12 cellular contexts compared by ENCODE assay signal in the genomic region with DNA sequence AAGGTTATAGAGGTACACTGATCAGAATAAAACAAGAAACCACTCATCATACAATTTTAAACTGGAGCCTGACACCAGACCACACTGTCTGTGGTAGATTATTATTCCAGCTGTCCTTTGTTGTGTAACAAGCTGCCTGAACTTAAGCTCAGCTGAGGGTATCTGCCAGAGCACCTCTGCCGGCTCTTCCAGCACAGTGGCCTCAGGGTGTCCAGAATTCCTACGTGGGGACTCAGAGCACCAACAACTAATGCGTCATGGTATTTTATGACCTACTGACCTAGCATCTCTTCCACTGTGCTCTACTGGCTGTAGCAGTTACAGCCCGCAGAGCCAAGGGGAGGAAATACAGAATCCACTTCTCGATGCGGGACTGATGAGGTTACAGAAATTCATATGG. TPM values are rescaled to one million over a fixed set of nuclear protein-coding genes. Genes with fewer than 3 reads are reported as not detected.
DNase-seq lines count a peak whose midpoint lies in the region.
"Had no signal": no experiment of that assay in that cellular context is flagged by ENCODE, and none has a peak within 500 bp of the region (broad histone marks: within the 10 kb centered on the region; RNA-seq: fewer than 3 reads in every experiment).

No MANE protein-coding gene starts in this region.

- H3K79me1 ChIP-seq in trophoblast cell (ENCODE audit: low read length) = no peaks in the 10 kb centered on the region

- no peak overlapping the region for H3K9ac ChIP-seq in trophoblast cell (ENCODE audit: low read length)

- no peaks in the 10 kb centered on the region for H3K79me2 ChIP-seq in trophoblast cell (ENCODE audit: control insufficient read depth, insufficient read depth, low read length, poor library complexity)

- no peak overlapping the region for H3K4ac ChIP-seq in trophoblast cell (ENCODE audit: low read depth, low read length)

- H3K23ac ChIP-seq in trophoblast cell (ENCODE audit: low read length) = no peak overlapping the region

- no peak overlapping the region for H4K91ac ChIP-seq in trophoblast cell (ENCODE audit: low read depth, low read length)

- no peak overlapping the region for H4K8ac ChIP-seq in trophoblast cell (ENCODE audit: low read depth, low read length)

- no peak overlapping the region for H3K4me2 ChIP-seq in trophoblast cell (ENCODE audit: low read length)

- H4K12ac ChIP-seq in trophoblast cell (ENCODE audit: low read depth, low read length) = no peak overlapping the region

- WGBS in trophoblast cell (ENCODE audit: extremely low coverage, insufficient coverage, insufficient read length) = no CpG with 5 or more reads among the region's 6 CpGs

- peaks cover 0 to 2% of the 10 kb centered on the region in 2 experiments for H3K4me1 ChIP-seq in trophoblast cell (ENCODE audit: control insufficient read depth in 1 of 2, insufficient read depth in 2 of 2, low read length in 2 of 2)

- H2BK5ac ChIP-seq in trophoblast cell (ENCODE audit: low read depth, low read length, poor library complexity) = peak overlapping the region; percentile 19

- no peak overlapping the region for H2BK120ac ChIP-seq in trophoblast cell (ENCODE audit: insufficient read depth, low read length, poor library complexity)

- H3K36me3 ChIP-seq in trophoblast cell (ENCODE audit: control insufficient read depth in 1 of 2, insufficient read depth in 2 of 2, low read length in 2 of 2) = no peaks in the 10 kb centered on the region

- no peak overlapping the region for H3K18ac ChIP-seq in trophoblast cell (ENCODE audit: low read length)

- no peak overlapping the region for H3K4me3 ChIP-seq in trophoblast cell (ENCODE audit: low read depth, low read length)

- no peak overlapping the region for H3K14ac ChIP-seq in trophoblast cell (ENCODE audit: low read length)

- H2AFZ ChIP-seq in trophoblast cell (ENCODE audit: insufficient read depth, low read length, poor library complexity) = no peak overlapping the region

- no peaks in the 10 kb centered on the region for H3K27me3 ChIP-seq in trophoblast cell (ENCODE audit: insufficient read depth, low read length)

- H3K27ac ChIP-seq in trophoblast cell (ENCODE audit: low read depth, low read length) = peak overlapping the region; percentile 61
- H3K27ac ChIP-seq in substantia nigra (ENCODE audit: low read depth, low read length, poor library complexity, severe bottlenecking) = no peak overlapping the region

- DNase-seq in GM04503 (ENCODE audit: low read depth) = peak; percentile 84
- DNase-seq in RKO (ENCODE audit: low spot score) = peak; percentile 82
- peak; percentile 85 for DNase-seq in fibroblast of gingiva (ENCODE audit: low read depth)
- DNase-seq in trophoblast cell = peak; percentile 99
- no peak for DNase-seq in substantia nigra (lab: John Stamatoyannopoulos, UW)
- DNase-seq in effector CD4-positive, alpha-beta T cell = no peak
- no peak for DNase-seq in pons (ENCODE audit: low spot score)
- no peak for DNase-seq in stimulated activated CD4-positive, alpha-beta T cell treated with anti-CD3 and anti-CD28 coated beads, Interleukin-12 subunit alpha, Interleukin-12 subunit beta, amount 100 ng/mL, for 4 hours
- DNase-seq: activated T-cell treated with anti-CD3 and anti-CD28 coated beads, Interleukin-2, amount 50 U/mL, for 24 hours; H7; midbrain; stimulated activated naive B cell treated with anti-CD40 and anti-IgM and Interleukin-4, amounts not matched to agents 10 μg/mL and 1 μg/mL and 100 μg/mL, for 72 hours had no signal

- H3K9me3 ChIP-seq in trophoblast cell (ENCODE audit: insufficient read depth, low read depth, low read length) = no peaks in the 10 kb centered on the region

- no peak overlapping the region for H2BK12ac ChIP-seq in trophoblast cell (ENCODE audit: low read length)

- no peak overlapping the region for H2AK5ac ChIP-seq in trophoblast cell (ENCODE audit: low read length)

RNA-seq across cellular contexts. Expression of a gene that starts 15.6 kb away (rescaled TPM):
- 56.2 and 59.5 TPM in 2 replicates for polyA plus RNA-seq in trophoblast cell (2013)

Comparison
In these comparisons a context has a peak if more than half of its experiments do, and no peak if none do; other contexts are left out.
1. DNase-seq: peak in GM04503 (single experiment), RKO (single experiment), fibroblast of gingiva (single experiment) and trophoblast cell (2 of 2); none in substantia nigra (0 of 49), effector CD4-positive, alpha-beta T cell (single experiment), pons (single experiment) and stimulated activated CD4-positive, alpha-beta T cell treated with anti-CD3 and anti-CD28 coated beads, Interleukin-12 subunit alpha, Interleukin-12 subunit beta, amount 100 ng/mL, for 4 hours (single experiment).